ENCODE assay signal across 15 cellular contexts in the genomic region with DNA sequence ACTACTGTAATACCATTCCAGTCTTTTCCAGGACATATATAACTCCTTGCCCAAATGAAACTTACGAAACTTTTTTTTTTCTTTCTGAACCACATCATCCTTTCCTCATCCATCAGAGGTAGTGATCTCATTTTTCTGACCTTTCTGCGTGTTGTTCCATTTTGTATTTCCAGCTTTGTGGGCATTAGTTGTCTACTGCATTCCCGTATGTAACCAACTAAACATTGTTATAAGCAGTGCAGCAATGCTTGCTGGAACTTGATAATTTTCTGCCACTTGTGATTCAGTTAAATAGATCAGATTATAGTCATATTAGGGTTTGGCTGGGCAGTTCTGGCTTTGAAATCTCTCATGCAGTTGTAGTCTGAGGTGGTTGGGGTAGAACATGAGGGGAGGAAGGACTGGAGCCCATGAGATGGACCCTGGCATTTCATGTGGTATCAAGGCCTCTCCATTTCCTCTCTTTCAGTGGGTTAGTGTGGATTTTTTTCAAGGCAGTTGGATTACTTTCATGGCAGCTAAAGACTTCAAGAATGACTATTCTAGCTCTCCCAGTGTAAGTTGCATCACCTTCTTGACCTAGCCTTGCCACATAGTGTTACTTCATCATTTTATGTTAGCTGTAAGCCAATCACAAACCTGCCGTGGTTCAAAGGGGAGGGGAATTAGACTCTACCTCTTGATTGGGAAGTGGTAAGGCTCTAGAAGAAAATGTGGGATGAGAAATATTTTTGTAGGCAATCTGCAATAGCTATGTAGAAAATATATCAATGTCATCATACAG.
DNase-seq lines count a peak whose midpoint lies in the region; ATAC-seq and TF ChIP-seq lines count a peak whose summit lies in the region.
"Had no signal": no experiment of that assay in that cellular context is flagged by ENCODE, and none has a peak within 500 bp of the region (broad histone marks: within the 10 kb centered on the region; RNA-seq: fewer than 3 reads in every experiment).

No MANE protein-coding gene starts in this region.

- H4K8ac ChIP-seq in IMR-90 (ENCODE audit: low read depth in 2 of 2, low read length in 2 of 2), result no peak overlapping the region

- no peak overlapping the region for H3K23ac ChIP-seq in IMR-90 (ENCODE audit: low read depth, low read length)

- no peak overlapping the region for H3K9ac ChIP-seq in IMR-90 (ENCODE audit: low read depth, low read length)

- no peak overlapping the region for H2AK5ac ChIP-seq in IMR-90 (ENCODE audit: low read depth, low read length)

- H4K5ac ChIP-seq in IMR-90 (ENCODE audit: low read depth, low read length), result 0 out of 2 replicates have a peak overlapping the region, but pooled peaks have one; percentile 53

- CTCF ChIA-PET in IMR-90 (lab: Yijun Ruan, JAX), result interaction anchor here (0.6 to 0.9 kb wide), 2 partner anchors 14 to 1509 kb away, joined by 3 to 5 read pairs; no protein-coding TSS in a partner anchor

- no peak for TF ChIP-seq POLR2A in IMR-90 (IDR thresholded peaks at IDR 0.05; ENCODE audit: low read depth, low read length)

- H3K36me3 ChIP-seq in IMR-90 (ENCODE audit: control insufficient read depth, insufficient read depth, low read length), result peaks cover 5% of the 10 kb centered on the region; the same call in 1 of the 2 replicates
- H3K36me3 ChIP-seq: colonic mucosa, SJSA1 had no signal

- H3K4me2 ChIP-seq in IMR-90 (ENCODE audit: low read depth, low read length), result peak overlapping the region; percentile 28; the same call in 1 of the 2 replicates

- no TSS peak for BruUV-seq in IMR-90 (replicated peaks; lab: Mats Ljungman, UMichigan)

- H3K4ac ChIP-seq in IMR-90 (ENCODE audit: low read depth, low read length), result peak overlapping the region; percentile 28; the same call in 1 of the 2 replicates

- dilution Hi-C loops in IMR-90 (cut with HindIII; ENCODE audit: low sequenced_read_pairs, unreplicated experiment), result no loop called here

- H2AK9ac ChIP-seq in IMR-90 (replicated peaks; ENCODE audit: low read depth, low read length, poor library complexity), result no peak overlapping the region

- H3K4me3 ChIP-seq in AG09309 (ENCODE audit: control insufficient read depth, low read depth, low read length), result no peak overlapping the region
- H3K4me3 ChIP-seq in IMR-90 (ENCODE audit: insufficient read depth, low read depth, low read length), result no peak overlapping the region
- H3K4me3 ChIP-seq: colonic mucosa, psoas muscle, SJSA1 had no signal

- no peak overlapping the region for H4K91ac ChIP-seq in IMR-90 (ENCODE audit: insufficient read depth, low read depth, low read length)

- peaks cover 9% of the 10 kb centered on the region; the same call in 1 of the 2 replicates for H3K9me1 ChIP-seq in IMR-90 (ENCODE audit: insufficient read depth, low read length)

- no peak overlapping the region for H2AFZ ChIP-seq in IMR-90 (replicated peaks; ENCODE audit: low read length, poor library complexity)

- POLR2A ChIA-PET in IMR-90 (lab: Charles Lee; ENCODE audit: unreplicated experiment), result no interaction called here

- H3K4me1 ChIP-seq in IMR-90 (ENCODE audit: control insufficient read depth, insufficient read depth, low read length) (peaks cover 9% of the 10 kb centered on the region), foreskin keratinocyte (peaks cover 1% of the 10 kb centered on the region)
- H3K4me1 ChIP-seq: colonic mucosa, psoas muscle had no signal

- ATAC-seq in IMR-90 (ENCODE audit: low read depth) (peak; percentile 27; the same call in 1 of the 2 replicates), foreskin keratinocyte (peak; percentile 9), HG02981 (IDR thresholded peaks at IDR 0.05; ENCODE audit: unreplicated experiment) (no peak), GM21390 (IDR thresholded peaks at IDR 0.05; ENCODE audit: unreplicated experiment) (no peak), HG03039 (IDR thresholded peaks at IDR 0.05; ENCODE audit: unreplicated experiment) (no peak)

- no peak overlapping the region for H2BK15ac ChIP-seq in IMR-90 (ENCODE audit: low read depth, low read length)

- H2BK20ac ChIP-seq in IMR-90 (ENCODE audit: low read depth, low read length), result no peak overlapping the region

- no peaks in the 10 kb centered on the region; the same call in 1 of the 2 replicates for H4K20me1 ChIP-seq in IMR-90 (ENCODE audit: insufficient read depth, low read length)

- intact Hi-C loops in IMR-90 (cut with micrococcal nuclease), result loop anchor here (2.0 to 10.0 kb wide), 3 partner anchors 237 to 759 kb away; no protein-coding TSS in a partner anchor

- H3K27me3 ChIP-seq in IMR-90 (ENCODE audit: control insufficient read depth, insufficient read depth, low read length) (no peaks in the 10 kb centered on the region), foreskin keratinocyte (no peaks in the 10 kb centered on the region)
- H3K27me3 ChIP-seq: colonic mucosa, SJSA1 had no signal

- H2BK120ac ChIP-seq in IMR-90 (ENCODE audit: low read depth, low read length), result no peak overlapping the region

- TF ChIP-seq CTCF in AG09309 (IDR thresholded peaks at IDR 0.05; ENCODE audit: control insufficient read depth, insufficient read depth, low read depth, low read length, missing control alignments), result no peak
- TF ChIP-seq CTCF in IMR-90 (conservative IDR thresholded peaks at IDR 0.05; ENCODE audit: low read depth, low read length), result no peak
- no peak for TF ChIP-seq CTCF in VCaP (conservative IDR thresholded peaks at IDR 0.05)
- TF ChIP-seq CTCF in foreskin keratinocyte (conservative IDR thresholded peaks at IDR 0.05), result no peak

- H3K79me1 ChIP-seq in IMR-90 (ENCODE audit: low read depth in 1 of 2, low read length in 2 of 2), result peaks cover 15 to 40% of the 10 kb centered on the region in 2 experiments; a peak in 3 of 4 replicates

- DNase-seq in AG09309 (ENCODE audit: low read depth) (peak; percentile 45), IMR-90 (peak; percentile 64), foreskin keratinocyte (peak in 1 of 2 donors; percentile 43), DMS 273 (lab: John Stamatoyannopoulos, UW; ENCODE audit: unreplicated experiment) (no peak)
- DNase-seq: activated CD8-positive, alpha-beta memory T cell treated with anti-CD3 and anti-CD28 coated beads, Interleukin-2, amount 50 U/mL, for 48 hours; activated naive CD8-positive, alpha-beta T cell treated with anti-CD3 and anti-CD28 coated beads, Interleukin-2, amount 10 ng/mL, durations not matched to agents 7 days and 5 days; colonic mucosa; NCI-H1417; NCI-H526 treated with DMSO at 0.1 percent for 48 hours; psoas muscle had no signal

- peak overlapping the region; percentile 78 for H3K18ac ChIP-seq in IMR-90 (ENCODE audit: low read depth, low read length)

- TF ChIP-seq RAD21 in IMR-90 (IDR thresholded peaks at IDR 0.05; ENCODE audit: low read length), result no peak

- WGBS in IMR-90 (ENCODE audit: extremely low coverage in 2 of 2, insufficient read length in 1 of 2), 2 experiments, result no CpG with 5 or more reads among the region's 4 CpGs

- H2BK5ac ChIP-seq in IMR-90 (ENCODE audit: low read depth, low read length, poor library complexity, severe bottlenecking), result peak overlapping the region; percentile 46

- H3K27ac ChIP-seq in IMR-90 (ENCODE audit: insufficient read depth, low read length) (peak overlapping the region; percentile 57; the same call in 1 of the 2 replicates), VCaP (peak overlapping the region; percentile 3; the same call in 1 of the 2 replicates), foreskin keratinocyte (no peak overlapping the region)
- H3K27ac ChIP-seq: colonic mucosa, psoas muscle, SJSA1 had no signal

- no peak overlapping the region for H3K56ac ChIP-seq in IMR-90 (ENCODE audit: extremely low read depth, insufficient read depth, low read length)

- H3K9me3 ChIP-seq in IMR-90 (ENCODE audit: control insufficient read depth, insufficient read depth, low read length), result no peaks in the 10 kb centered on the region; the same call in 1 of the 2 replicates
- H3K9me3 ChIP-seq: colonic mucosa, psoas muscle, SJSA1 had no signal

- H3K14ac ChIP-seq in IMR-90 (replicated peaks; ENCODE audit: low read depth, low read length), result peak overlapping the region; percentile 54; the same call in 1 of the 2 replicates

- in situ Hi-C loops in IMR-90 (cut with MboI; ENCODE audit: low sequenced_read_pairs), result loop anchor here (10.0 to 25.0 kb wide), 3 partner anchors 239 to 701 kb away; no protein-coding TSS in a partner anchor

TF ChIP-seq in IMR-90, 13 proteins besides CTCF, POLR2A, EP300 and RAD21:
- peak; percentile 92 for TF ChIP-seq CEBPB (IDR thresholded peaks at IDR 0.05; ENCODE audit: low read depth, low read length)
- TF ChIP-seq FOS (IDR thresholded peaks at IDR 0.05; ENCODE audit: low read depth, low read length), result no peak

Comparison
In these comparisons a context has a peak if more than half of its experiments do, and no peak if none do; other contexts are left out.
1. ATAC-seq: peak in IMR-90 (single experiment) and foreskin keratinocyte (single experiment); none in HG02981 (single experiment), GM21390 (single experiment) and HG03039 (single experiment).